Comparison of ENCODE assay signal across 8 cellular contexts in genomic region chr20:48921168-48921882, GRCh38.
DNase-seq lines count a peak whose midpoint lies in the region; ATAC-seq lines count a peak whose summit lies in the region.

TSS of gene ARFGEF2 (plus strand) at chr20:48921711. CDS start at chr20:48921890, 179 bp downstream.

- peak; percentile 74 for ATAC-seq in HG03442 (IDR thresholded peaks at IDR 0.05; ENCODE audit: unreplicated experiment)

- peak; percentile 96 for DNase-seq in Ammon's horn (ENCODE audit: low spot score)
- DNase-seq in GM19238 (ENCODE audit: insufficient read length, low spot score): peak; percentile 97
- peak; percentile 82 to 98 for DNase-seq in NCI-H526 (lab: John Stamatoyannopoulos, UW)
- peak; percentile 94 for DNase-seq in activated CD4-positive, alpha-beta T cell treated with anti-CD3 and anti-CD28 coated beads for 48 hours
- peak; percentile 80 to 91 (median 84) for DNase-seq in stimulated activated CD4-positive, alpha-beta T cell treated with anti-CD3 and anti-CD28 coated beads, Interleukin-1b, Interleukin-23, amount 100 ng/mL, for 24 hours (ENCODE audit: low read depth in 4 of 4, low spot score in 1 of 4)

- H3K27ac ChIP-seq in cingulate gyrus (ENCODE audit: low read depth, low read length): peak within 1 kb of the TSS; percentile 93
- H3K27ac ChIP-seq in layer of hippocampus (ENCODE audit: low read depth, low read length): peak within 1 kb of the TSS; percentile 78

- H3K27me3 ChIP-seq in layer of hippocampus (ENCODE audit: control insufficient read depth, insufficient read depth, low read length): no peaks in the 10 kb centered on the region

Comparison
In these comparisons a context has a peak if more than half of its experiments do, and no peak if none do; other contexts are left out.
1. Peak in every context shown above with its lines: DNase-seq, ATAC-seq and H3K27ac ChIP-seq.